In the genomic region with DNA sequence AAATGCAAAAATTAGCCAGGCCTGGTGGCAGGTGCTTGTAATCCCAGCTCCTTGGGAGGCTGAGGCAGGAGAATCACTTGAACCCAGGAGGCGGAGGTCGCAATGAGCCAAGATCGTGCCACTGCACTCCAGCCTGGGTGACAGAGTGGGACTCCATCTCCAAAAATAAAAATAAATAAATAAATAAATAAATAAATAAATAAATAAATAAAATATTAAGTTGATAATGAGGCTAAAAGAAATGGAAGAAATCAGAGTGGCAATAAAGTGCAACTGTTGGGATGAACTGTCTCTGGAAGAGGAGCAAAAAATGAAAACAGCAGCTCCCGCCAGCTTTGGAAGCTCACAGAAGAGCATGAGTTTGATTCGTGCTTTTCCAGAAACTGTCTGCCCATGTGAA, we compare ENCODE assay signal across 2 cellular contexts. TPM values are rescaled to one million over a fixed set of nuclear protein-coding genes. Genes with fewer than 3 reads are reported as not detected.
"Had no signal": no experiment of that assay in that cellular context is flagged by ENCODE, and none has a peak within 500 bp of the region (broad histone marks: within the 10 kb centered on the region; RNA-seq: fewer than 3 reads in every experiment).

No MANE protein-coding gene starts in this region.

RNA-seq across cellular contexts. Expression of a gene that starts 30.6 kb away (rescaled TPM):
- total RNA-seq: G401, GM12878 had no signal
